In the genomic region with DNA sequence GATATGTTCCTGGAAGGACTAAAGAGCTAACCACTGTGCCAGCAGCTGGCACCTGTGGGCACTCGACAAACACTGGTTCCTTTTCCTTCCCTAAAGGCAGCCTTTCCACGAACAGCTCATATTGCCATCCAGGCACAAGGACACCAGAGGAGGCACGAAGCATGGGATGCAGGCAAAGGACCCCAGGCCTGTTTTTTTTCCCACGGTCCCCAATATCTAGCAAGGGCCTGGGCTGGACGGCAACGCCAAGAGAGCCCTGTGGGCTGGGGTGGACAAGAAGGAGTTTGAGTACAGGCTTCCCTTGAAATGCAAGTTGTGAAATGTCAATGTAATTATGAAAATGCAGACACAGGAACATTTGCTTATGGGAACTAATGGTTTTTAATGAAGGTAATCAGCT, we compare ENCODE assay signal across 22 cellular contexts.
"Had no signal": no experiment of that assay in that cellular context is flagged by ENCODE, and none has a peak within 500 bp of the region (broad histone marks: within the 10 kb centered on the region; RNA-seq: fewer than 3 reads in every experiment).

No MANE protein-coding gene starts in this region.

- H3K9me3 ChIP-seq: colonic mucosa, left lung, pancreas, prostate gland, right lobe of liver, spleen, testis, tibial nerve had no signal

- DNase-seq: cerebellar nuclear complex; dermis blood vessel endothelial cell; effector CD4-positive, alpha-beta T cell; endodermal cell; erythroblast; foreskin keratinocyte; mesendoderm; naive B cell; occipital lobe; pancreas; right lobe of liver; spleen; stimulated activated CD4-positive, alpha-beta T cell treated with anti-CD3 and anti-CD28 coated beads, Interleukin-15, amount 100 ng/mL, for 24 hours; stimulated activated CD4-positive, alpha-beta T cell treated with anti-CD3 and anti-CD28 coated beads, Interleukin-1b, Interleukin-23, amount 100 ng/mL, for 48 hours; stimulated activated CD4-positive, alpha-beta T cell treated with anti-CD3 and anti-CD28 coated beads, Interleukin-4, amount 100 ng/mL, for 24 hours; testis had no signal

- H3K4me3 ChIP-seq: colonic mucosa, hepatocyte, left lung, pancreas, prostate gland, right lobe of liver, spleen, testis, tibial nerve had no signal

- H3K27ac ChIP-seq: colonic mucosa, foreskin keratinocyte, hepatocyte, left lung, pancreas, prostate gland, right lobe of liver, spleen, testis, tibial nerve had no signal

- H3K27me3 ChIP-seq: colonic mucosa, foreskin keratinocyte, pancreas, right lobe of liver, testis, tibial nerve had no signal

- H2AFZ ChIP-seq: hepatocyte had no signal

- H3K36me3 ChIP-seq: colonic mucosa, left lung, pancreas, prostate gland, right lobe of liver, spleen, tibial nerve had no signal

- H3K4me1 ChIP-seq: colonic mucosa, foreskin keratinocyte, left lung, pancreas, prostate gland, right lobe of liver, spleen, testis, tibial nerve had no signal

- ATAC-seq: foreskin keratinocyte; left lung; pancreas; right lobe of liver; stimulated activated memory B cell treated with anti-CD40 and anti-IgM and Interleukin-4, amounts not matched to agents 10 μg/mL and 1 μg/mL and 100 μg/mL, for 72 hours had no signal

- H3K4me2 ChIP-seq: hepatocyte had no signal

- H3K79me2 ChIP-seq: hepatocyte had no signal
